9 cellular contexts compared by ENCODE assay signal in the genomic region with DNA sequence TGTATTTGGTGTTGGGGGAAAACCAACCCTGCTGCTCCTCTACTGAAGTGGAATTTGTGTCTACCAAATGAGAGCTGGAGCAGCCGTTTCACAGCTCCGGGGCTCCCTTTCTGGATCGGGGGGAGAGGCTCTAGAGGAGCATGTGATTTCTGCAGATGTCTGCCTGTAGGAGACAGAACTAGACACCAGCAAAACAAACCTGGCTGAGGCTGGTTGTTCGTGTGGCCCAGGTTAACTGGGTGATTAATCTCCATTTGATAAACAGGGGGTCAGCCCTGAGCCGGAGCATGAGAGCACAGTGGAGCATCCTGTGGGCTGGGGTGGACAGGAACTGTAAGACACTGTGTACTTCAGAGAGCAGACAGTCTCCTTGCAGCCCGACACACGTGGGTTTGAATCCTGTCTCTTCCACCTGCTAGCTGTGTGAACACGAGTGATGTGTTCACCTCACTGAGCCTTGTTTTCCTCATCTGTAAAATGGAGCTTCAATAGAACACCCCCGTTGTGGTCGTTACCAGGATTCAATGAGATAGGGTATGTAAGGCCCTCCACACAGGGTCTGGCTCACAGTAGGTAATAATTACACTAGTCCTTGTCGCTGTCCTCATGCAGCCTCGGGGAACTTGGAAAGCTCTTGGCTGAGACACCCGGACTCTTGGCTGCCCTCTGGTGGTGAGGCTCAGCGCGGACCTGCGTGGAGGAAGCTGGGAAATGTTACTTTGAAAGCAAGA. TPM values are rescaled to one million over a fixed set of nuclear protein-coding genes. Genes with fewer than 3 reads are reported as not detected.
DNase-seq lines count a peak whose midpoint lies in the region; ATAC-seq and TF ChIP-seq lines count a peak whose summit lies in the region.
"Had no signal": no experiment of that assay in that cellular context is flagged by ENCODE, and none has a peak within 500 bp of the region (broad histone marks: within the 10 kb centered on the region; RNA-seq: fewer than 3 reads in every experiment).

No MANE protein-coding gene starts in this region.

- DNase-seq in OCI-M2 (lab: John Stamatoyannopoulos, UW; ENCODE audit: unreplicated experiment): peak; percentile 1
- peak; percentile 77 to 80 for DNase-seq in activated T-cell treated with anti-CD3 and anti-CD28 coated beads, Interleukin-2, amount 50 U/mL, for 72 hours
- peak; percentile 58 for DNase-seq in fibroblast of villous mesenchyme (ENCODE audit: low read depth)
- peak; percentile 17 for DNase-seq in occipital lobe (lab: John Stamatoyannopoulos, UW)
- DNase-seq in tibial artery: peak; percentile 71 to 76

- H3K9me2 ChIP-seq in DOHH2 (replicated peaks; ENCODE audit: control insufficient read depth, low read length): no peaks in the 10 kb centered on the region

- no peaks in the 10 kb centered on the region for H3F3A ChIP-seq in DOHH2 (ENCODE audit: control insufficient read depth, insufficient read depth)

- H3K36me3 ChIP-seq in DOHH2 (ENCODE audit: control insufficient read depth, low read length) (no peaks in the 10 kb centered on the region), tibial artery (no peaks in the 10 kb centered on the region)

- intact Hi-C loops in tibial artery (cut with DNase I; ENCODE audit: low total_unique reads): no loop called here

- TF ChIP-seq CTCF in DOHH2 (IDR thresholded peaks at IDR 0.05; ENCODE audit: low read depth, low read length, poor library complexity, severe bottlenecking): peak; percentile 94
- TF ChIP-seq CTCF in fibroblast of villous mesenchyme (IDR thresholded peaks at IDR 0.05; ENCODE audit: insufficient read depth, low read depth, low read length): peak; percentile 93
- peak; percentile 49 to 66 for TF ChIP-seq CTCF in tibial artery (IDR thresholded peaks at IDR 0.05)

- no peak overlapping the region for H3K27ac ChIP-seq in DOHH2 (ENCODE audit: low read depth, low read length)
- no peak overlapping the region for H3K27ac ChIP-seq in tibial artery

- H3K27ac Mint-ChIP-seq in activated T-cell treated with anti-CD3 and anti-CD28 coated beads, Interleukin-2, amount 50 U/mL, for 72 hours: no peak overlapping the region
- H3K27ac Mint-ChIP-seq: activated naive CD4-positive, alpha-beta T cell treated with anti-CD3 and anti-CD28 coated beads, Interleukin-2, amount 50 U/mL, for 24 hours had no signal

- H3K4me3 ChIP-seq in DOHH2 (ENCODE audit: low read length): no peak overlapping the region
- no peak overlapping the region for H3K4me3 ChIP-seq in fibroblast of villous mesenchyme (ENCODE audit: low read depth, low read length)
- H3K4me3 ChIP-seq in tibial artery: no peak overlapping the region

- H3K9me3 ChIP-seq in DOHH2 (ENCODE audit: control insufficient read depth, insufficient read depth, low read length) (no peaks in the 10 kb centered on the region), tibial artery (no peaks in the 10 kb centered on the region)

- H3K27me3 ChIP-seq in DOHH2 (ENCODE audit: control insufficient read depth, low read length): peaks cover 12% of the 10 kb centered on the region
- H3K27me3 ChIP-seq in tibial artery: peaks cover 0 to 19% of the 10 kb centered on the region in 2 donors

- peak; percentile 50 for ATAC-seq in HG03280 (IDR thresholded peaks at IDR 0.05; ENCODE audit: unreplicated experiment)
- ATAC-seq in activated T-cell treated with anti-CD3 and anti-CD28 coated beads, Interleukin-2, amount 50 U/mL, for 72 hours (replicated peaks in 1 of 2): peak; percentile 60 to 66
- ATAC-seq in GM19395 (IDR thresholded peaks at IDR 0.05; ENCODE audit: unreplicated experiment): no peak

- H3K9me3 Mint-ChIP-seq in activated T-cell treated with anti-CD3 and anti-CD28 coated beads, Interleukin-2, amount 50 U/mL, for 72 hours: no peaks in the 10 kb centered on the region
- H3K9me3 Mint-ChIP-seq: activated naive CD4-positive, alpha-beta T cell treated with anti-CD3 and anti-CD28 coated beads, Interleukin-2, amount 50 U/mL, for 24 hours had no signal

- H3K4me1 ChIP-seq in DOHH2 (ENCODE audit: control insufficient read depth, low read length): peaks cover 3% of the 10 kb centered on the region; the same call in 1 of the 2 replicates
- peaks cover 0 to 2% (median 0%) of the 10 kb centered on the region in 4 donors for H3K4me1 ChIP-seq in tibial artery

- no peaks in the 10 kb centered on the region for H3K36me3 Mint-ChIP-seq in activated T-cell treated with anti-CD3 and anti-CD28 coated beads, Interleukin-2, amount 50 U/mL, for 72 hours (ENCODE audit: insufficient read depth in 2 of 2)
- H3K36me3 Mint-ChIP-seq: activated naive CD4-positive, alpha-beta T cell treated with anti-CD3 and anti-CD28 coated beads, Interleukin-2, amount 50 U/mL, for 24 hours had no signal

- H3K4me2 ChIP-seq in DOHH2 (ENCODE audit: low read length): no peak overlapping the region

- no peaks in the 10 kb centered on the region for H4K20me1 ChIP-seq in DOHH2 (ENCODE audit: control insufficient read depth, insufficient read depth, low read depth, low read length)

- H3K27me3 Mint-ChIP-seq in activated T-cell treated with anti-CD3 and anti-CD28 coated beads, Interleukin-2, amount 50 U/mL, for 72 hours (ENCODE audit: low read depth): no peaks in the 10 kb centered on the region
- H3K27me3 Mint-ChIP-seq: activated naive CD4-positive, alpha-beta T cell treated with anti-CD3 and anti-CD28 coated beads, Interleukin-2, amount 50 U/mL, for 24 hours had no signal

- no peak overlapping the region for H3K4me3 Mint-ChIP-seq in activated T-cell treated with anti-CD3 and anti-CD28 coated beads, Interleukin-2, amount 50 U/mL, for 72 hours
- H3K4me3 Mint-ChIP-seq: activated naive CD4-positive, alpha-beta T cell treated with anti-CD3 and anti-CD28 coated beads, Interleukin-2, amount 50 U/mL, for 24 hours had no signal

- no peaks in the 10 kb centered on the region for H3K79me2 ChIP-seq in DOHH2 (ENCODE audit: control insufficient read depth, low read length)

- H3K4me1 Mint-ChIP-seq in activated T-cell treated with anti-CD3 and anti-CD28 coated beads, Interleukin-2, amount 50 U/mL, for 72 hours (ENCODE audit: low read depth): no peaks in the 10 kb centered on the region

RNA-seq across cellular contexts. Expression of a gene that starts 12.9 kb away (rescaled TPM):
- not detected for total RNA-seq in activated T-cell treated with anti-CD3 and anti-CD28 coated beads, Interleukin-2, amount 50 U/mL, for 72 hours
- total RNA-seq in fibroblast of villous mesenchyme: not detected in 2 replicates
- 9.5 TPM for total RNA-seq in occipital lobe

RNA-seq across cellular contexts. Expression of a gene that starts 30.1 kb away (rescaled TPM):
- total RNA-seq in activated T-cell treated with anti-CD3 and anti-CD28 coated beads, Interleukin-2, amount 50 U/mL, for 72 hours: not detected
- total RNA-seq in fibroblast of villous mesenchyme (not detected in 2 replicates), occipital lobe (1.1 TPM)

Comparison
In these comparisons a context has a peak if more than half of its experiments do, and no peak if none do; other contexts are left out.
1. DNase-seq: peak in every context shown above with its lines; median percentile 78 in activated T-cell treated with anti-CD3 and anti-CD28 coated beads, Interleukin-2, amount 50 U/mL, for 72 hours; 74 in tibial artery; 58 in fibroblast of villous mesenchyme; 17 in occipital lobe; 1 in OCI-M2.
2. RNA of a gene that starts 12.9 kb away (total RNA-seq): 9.5 TPM in occipital lobe (single experiment); not detected in activated T-cell treated with anti-CD3 and anti-CD28 coated beads, Interleukin-2, amount 50 U/mL, for 72 hours and not detected in fibroblast of villous mesenchyme; every median in the first group is over 10 times any median in the second.
3. Peak in every context shown above with its lines, with median percentiles within 50 percentile points of each other: CTCF ChIP-seq.